19 cellular contexts compared by ENCODE assay signal in genomic region chr14:27077181-27077738, GRCh38.
"Had no signal": no experiment of that assay in that cellular context is flagged by ENCODE, and none has a peak within 500 bp of the region (broad histone marks: within the 10 kb centered on the region; RNA-seq: fewer than 3 reads in every experiment).

No MANE protein-coding gene starts in this region.

- H3K27ac ChIP-seq: brain microvascular endothelial cell, dorsolateral prefrontal cortex, ovary, right lobe of liver, upper lobe of right lung had no signal

- DNase-seq: activated CD4-positive, alpha-beta T cell treated with anti-CD3 and anti-CD28 coated beads, Interleukin-2, amount 10 ng/mL, durations not matched to agents 7 days and 5 days; activated CD8-positive, alpha-beta memory T cell treated with anti-CD3 and anti-CD28 coated beads, Interleukin-2, amount 50 U/mL, for 4 hours; activated CD8-positive, alpha-beta T cell treated with anti-CD3 and anti-CD28 coated beads, Interleukin-2, amount 10 ng/mL, durations not matched to agents 7 days and 5 days; activated naive CD4-positive, alpha-beta T cell treated with anti-CD3 and anti-CD28 coated beads for 36 hours; activated T-cell treated with anti-CD3 and anti-CD28 coated beads, Interleukin-2, amount 50 U/mL, for 4 hours; brain microvascular endothelial cell; central memory CD4-positive, alpha-beta T cell; dorsolateral prefrontal cortex; foreskin fibroblast; left cardiac atrium; mesenchymal stem cell; naive thymus-derived CD8-positive, alpha-beta T cell; ovary; right lobe of liver; stimulated activated CD4-positive, alpha-beta T cell treated with anti-CD3 and anti-CD28 coated beads, Interleukin-4, amount 100 ng/mL, for 1 hour; upper lobe of right lung had no signal

- H3K27me3 ChIP-seq: brain microvascular endothelial cell, dorsolateral prefrontal cortex, ovary, right lobe of liver, upper lobe of right lung had no signal

- ATAC-seq: activated CD4-positive, CD25-positive, alpha-beta regulatory T cell treated with anti-CD3 and anti-CD28 coated beads, Interleukin-2, amount 50 U/mL, for 24 hours; activated CD8-positive, alpha-beta T cell treated with anti-CD3 and anti-CD28 coated beads, Interleukin-2, amount 10 ng/mL, durations not matched to agents 7 days and 5 days; activated T-cell treated with anti-CD3 and anti-CD28 coated beads, Interleukin-2, amount 50 U/mL, for 4 hours; left cardiac atrium; naive thymus-derived CD8-positive, alpha-beta T cell; right lobe of liver; upper lobe of right lung had no signal

- H3K27me3 Mint-ChIP-seq: activated CD4-positive, alpha-beta T cell treated with anti-CD3 and anti-CD28 coated beads, Interleukin-2, amount 10 ng/mL, durations not matched to agents 7 days and 5 days; naive thymus-derived CD8-positive, alpha-beta T cell had no signal

- H3K9me3 ChIP-seq: ovary, right lobe of liver, thoracic aorta, upper lobe of right lung had no signal

- H3K4me1 ChIP-seq: right lobe of liver, upper lobe of right lung had no signal

- H3K36me3 ChIP-seq: brain microvascular endothelial cell, ovary, right lobe of liver, thoracic aorta, upper lobe of right lung had no signal

- H3K27ac Mint-ChIP-seq: activated CD4-positive, alpha-beta T cell treated with anti-CD3 and anti-CD28 coated beads, Interleukin-2, amount 10 ng/mL, durations not matched to agents 7 days and 5 days; activated CD8-positive, alpha-beta T cell treated with anti-CD3 and anti-CD28 coated beads, Interleukin-2, amount 10 ng/mL, durations not matched to agents 7 days and 5 days; activated naive CD4-positive, alpha-beta T cell treated with anti-CD3 and anti-CD28 coated beads for 36 hours; naive thymus-derived CD8-positive, alpha-beta T cell had no signal

- H3K4me2 ChIP-seq: smooth muscle cell had no signal

- H3K4me3 ChIP-seq: dorsolateral prefrontal cortex, ovary, right lobe of liver, smooth muscle cell, thoracic aorta, upper lobe of right lung had no signal

- H3K4me3 Mint-ChIP-seq: activated CD4-positive, alpha-beta T cell treated with anti-CD3 and anti-CD28 coated beads, Interleukin-2, amount 10 ng/mL, durations not matched to agents 7 days and 5 days; activated CD8-positive, alpha-beta T cell treated with anti-CD3 and anti-CD28 coated beads, Interleukin-2, amount 10 ng/mL, durations not matched to agents 7 days and 5 days; activated naive CD4-positive, alpha-beta T cell treated with anti-CD3 and anti-CD28 coated beads for 36 hours; activated T-cell treated with anti-CD3 and anti-CD28 coated beads, Interleukin-2, amount 50 U/mL, for 4 hours; naive thymus-derived CD8-positive, alpha-beta T cell had no signal

- H3K36me3 Mint-ChIP-seq: naive thymus-derived CD8-positive, alpha-beta T cell had no signal

- H3K4me1 Mint-ChIP-seq: activated CD4-positive, alpha-beta T cell treated with anti-CD3 and anti-CD28 coated beads, Interleukin-2, amount 10 ng/mL, durations not matched to agents 7 days and 5 days; naive thymus-derived CD8-positive, alpha-beta T cell had no signal
